In the genomic region with DNA sequence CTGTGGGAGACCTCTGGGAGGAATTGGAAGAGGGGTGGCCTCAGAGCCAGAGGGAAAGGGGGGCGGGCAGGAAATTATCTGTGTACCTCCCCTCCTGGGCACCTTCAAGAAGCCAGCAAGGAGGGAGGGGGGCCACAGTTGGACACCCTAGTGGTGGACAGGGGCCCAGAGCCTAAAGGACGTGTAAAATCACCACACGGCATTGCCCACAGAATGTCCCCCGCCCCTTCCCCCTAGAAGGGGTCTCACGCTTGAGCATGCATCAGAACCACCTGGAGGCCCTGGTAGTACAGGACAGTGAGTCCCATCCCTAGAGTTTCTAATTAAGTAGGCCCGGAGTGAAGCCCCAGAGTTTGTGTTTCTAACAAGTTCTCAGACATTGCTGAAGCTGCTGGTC, we compare ENCODE assay signal across 10 cellular contexts. TPM values are rescaled to one million over a fixed set of nuclear protein-coding genes. Genes with fewer than 3 reads are reported as not detected.
DNase-seq lines count a peak whose midpoint lies in the region; ATAC-seq and TF ChIP-seq lines count a peak whose summit lies in the region.
"Had no signal": no experiment of that assay in that cellular context is flagged by ENCODE, and none has a peak within 500 bp of the region (broad histone marks: within the 10 kb centered on the region; RNA-seq: fewer than 3 reads in every experiment).

No MANE protein-coding gene starts in this region.

- intact Hi-C loops in A673 (cut with micrococcal nuclease; ENCODE audit: unreplicated experiment) = loop anchor here (1.0 to 10.0 kb wide), 2 partner anchors 62 to 448 kb away; no protein-coding TSS in a partner anchor

- CTCF ChIA-PET in A673 (lab: Charles Lee) = interaction anchor here (2.0 kb wide), 2 partner anchors 56 to 121 kb away, joined by 4 to 13 read pairs; a partner anchor contains a TSS

- TF ChIP-seq CTCF in A673 (conservative IDR thresholded peaks at IDR 0.05; ENCODE audit: low read depth, low read length) = no peak

- H3K27me3 ChIP-seq in A673 (replicated peaks; ENCODE audit: insufficient read depth, low read depth, low read length, poor library complexity) (no peaks in the 10 kb centered on the region), adipocyte (replicated peaks; ENCODE audit: control insufficient read depth, insufficient read depth, low read length) (no peaks in the 10 kb centered on the region), skeletal muscle tissue (ENCODE audit: control insufficient read depth in 3 of 3, insufficient read depth in 3 of 3, low read length in 3 of 3) (no peaks in the 10 kb centered on the region)

- no TSS peak for BruUV-seq in A673 (replicated peaks; lab: Mats Ljungman, UMichigan)

- H3K27ac ChIP-seq in A673 (ENCODE audit: low read depth, low read length, poor library complexity, severe bottlenecking) (peak overlapping the region; percentile 68), skeletal muscle tissue (ENCODE audit: low read depth, low read length) (peak overlapping the region; percentile 83)
- H3K27ac ChIP-seq: epithelial cell of prostate had no signal

- H3K4me1 ChIP-seq in A673 (ENCODE audit: insufficient read depth, low read length, poor library complexity, severe bottlenecking) (peaks cover 11% of the 10 kb centered on the region), adipocyte (ENCODE audit: control insufficient read depth, insufficient read depth, low read length) (peaks cover 28% of the 10 kb centered on the region), skeletal muscle tissue (ENCODE audit: control insufficient read depth in 3 of 3, insufficient read depth in 3 of 3, low read length in 3 of 3) (peaks cover 34 to 43% (median 36%) of the 10 kb centered on the region in 3 donors)

- POLR2A ChIA-PET in A673 (lab: Charles Lee; ENCODE audit: low non-redundant PET) = no interaction called here

- H3K9me3 ChIP-seq in A673 (ENCODE audit: low read depth, low read length, poor library complexity, severe bottlenecking) = no peaks in the 10 kb centered on the region
- no peaks in the 10 kb centered on the region for H3K9me3 ChIP-seq in adipocyte (ENCODE audit: control insufficient read depth, low read length)
- H3K9me3 ChIP-seq in skeletal muscle tissue (ENCODE audit: control insufficient read depth in 3 of 3, low read length in 3 of 3) = no peaks in the 10 kb centered on the region

- no peak for DNase-seq in A673 (ENCODE audit: low spot score)
- DNase-seq in adipocyte (ENCODE audit: low read depth) = no peak
- DNase-seq in left lobe of liver (ENCODE audit: low spot score) = peak; percentile 37
- no peak for DNase-seq in nucleus accumbens (lab: John Stamatoyannopoulos, UW)
- DNase-seq in activated CD4-positive, alpha-beta T cell treated with anti-CD3 and anti-CD28 coated beads for 4 hours = no peak
- DNase-seq in DMS79 (lab: John Stamatoyannopoulos, UW) = no peak
- DNase-seq: NCI-H2081 treated with DMSO at 0.1 percent for 48 hours had no signal

- H3K4me3 ChIP-seq in A673 (ENCODE audit: low read depth, low read length, poor library complexity, severe bottlenecking) (no peak overlapping the region), adipocyte (ENCODE audit: low read length) (no peak overlapping the region), skeletal muscle tissue (ENCODE audit: low read length in 3 of 3) (no peak overlapping the region)

- H3K36me3 ChIP-seq in A673 (ENCODE audit: insufficient read depth, low read length, poor library complexity, severe bottlenecking) (no peaks in the 10 kb centered on the region), adipocyte (ENCODE audit: control insufficient read depth, insufficient read depth, low read length, severe bottlenecking) (no peaks in the 10 kb centered on the region), skeletal muscle tissue (ENCODE audit: control insufficient read depth in 3 of 3, insufficient read depth in 3 of 3, low read length in 3 of 3) (peaks cover 0 to 4% (median 2%) of the 10 kb centered on the region in 3 donors)

- ATAC-seq in left lobe of liver (no peak), GM21367 (IDR thresholded peaks at IDR 0.05; ENCODE audit: unreplicated experiment) (no peak)

- H3K9ac ChIP-seq in adipocyte (ENCODE audit: low read length) = peak overlapping the region; percentile 75
- peak overlapping the region in 1 of 3 donors; percentile 51 for H3K9ac ChIP-seq in skeletal muscle tissue (ENCODE audit: low read depth in 1 of 3, low read length in 3 of 3)

RNA-seq across cellular contexts. Expression of a gene that starts 8.2 kb away (rescaled TPM):
- total RNA-seq in A673 (2021) (0.35 and 0.58 TPM in 2 replicates), left lobe of liver (not detected), skeletal muscle tissue (1.0 TPM)

RNA-seq across cellular contexts. Expression of a gene that starts 11.2 kb away (rescaled TPM):
- total RNA-seq in A673 (2021) (70.5 and 81.1 TPM in 2 replicates), left lobe of liver (5.8 TPM), skeletal muscle tissue (5.2 TPM)

RNA-seq across cellular contexts. Expression of a gene that starts 41.6 kb away (rescaled TPM):
- total RNA-seq in A673 (2021) = 4.3 and 5.7 TPM in 2 replicates
- 2.1 TPM for total RNA-seq in left lobe of liver
- total RNA-seq in skeletal muscle tissue = 8.4 TPM

RNA-seq across cellular contexts. Expression of a gene that starts 56.0 kb away (rescaled TPM):
- total RNA-seq in A673 (2021) (39.3 and 39.8 TPM in 2 replicates), left lobe of liver (14.1 TPM), skeletal muscle tissue (7.8 TPM)

Comparison
In these comparisons a context has a peak if more than half of its experiments do, and no peak if none do; other contexts are left out.
1. RNA of a gene that starts 11.2 kb away (total RNA-seq): 70.5 to 81.1 TPM in A673; 5.8 TPM in left lobe of liver (single experiment) and 5.2 TPM in skeletal muscle tissue (single experiment); every median in the first group is over 10 times any median in the second.